Comparison of ENCODE assay signal across 5 cellular contexts in genomic region chr6:69892561-69892960, GRCh38. TPM values are rescaled to one million over a fixed set of nuclear protein-coding genes. Genes with fewer than 3 reads are reported as not detected.
"Had no signal": no experiment of that assay in that cellular context is flagged by ENCODE, and none has a peak within 500 bp of the region (broad histone marks: within the 10 kb centered on the region; RNA-seq: fewer than 3 reads in every experiment).

No MANE protein-coding gene starts in this region.

RNA-seq across cellular contexts. Expression of gene COL19A1, which starts 26.2 kb away (rescaled TPM):
- total RNA-seq: activated CD4-positive, alpha-beta T cell treated with anti-CD3 and anti-CD28 coated beads for 36 hours; activated CD4-positive, alpha-beta T cell treated with anti-CD3 and anti-CD28 coated beads, Interleukin-2, amount 10 ng/mL, durations not matched to agents 24 days and 14 days; activated CD8-positive, alpha-beta T cell treated with anti-CD3 and anti-CD28 coated beads, Interleukin-2, amount 10 ng/mL, durations not matched to agents 7 days and 5 days; activated T-helper 1 cell treated with anti-CD3 and anti-CD28 coated beads, Interleukin-12 subunit alpha, Interleukin-12 subunit beta, Interleukin-2, Interleukin-4 antibody, amounts not matched to agents 30 ng/mL and 10 ng/mL and 1 ng/mL, durations not matched to agents 14 hours and 24 hours and 36 hours had no signal
- polyA plus RNA-seq: aorta had no signal
